ENCODE assay signal across 25 cellular contexts in the genomic region with DNA sequence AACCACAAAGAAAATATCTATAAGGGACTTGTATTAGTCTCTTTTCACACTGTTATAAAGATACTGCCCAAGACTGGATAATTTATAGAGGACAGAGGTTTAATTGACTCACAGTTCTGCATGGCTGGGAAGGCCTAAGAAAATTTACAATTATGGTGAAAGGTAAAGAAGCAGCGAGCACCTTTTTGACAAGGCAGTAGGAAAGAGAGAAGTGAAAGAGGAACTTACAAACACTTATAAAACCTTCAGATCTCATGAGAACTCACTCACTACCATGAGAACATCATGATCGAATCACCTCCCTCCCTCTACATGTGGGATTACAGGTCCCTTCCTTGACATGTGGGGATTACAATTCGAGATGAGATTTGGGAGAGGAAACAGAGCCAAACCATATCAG.
"Had no signal": no experiment of that assay in that cellular context is flagged by ENCODE, and none has a peak within 500 bp of the region (broad histone marks: within the 10 kb centered on the region; RNA-seq: fewer than 3 reads in every experiment).

No MANE protein-coding gene starts in this region.

- H3K27ac ChIP-seq: esophagus muscularis mucosa, foreskin keratinocyte, gastroesophageal sphincter, heart left ventricle, hepatocyte, ovary, psoas muscle, sigmoid colon, spleen, testis, tibial artery had no signal

- H3K36me3 ChIP-seq: esophagus muscularis mucosa, gastroesophageal sphincter, heart left ventricle, ovary, sigmoid colon, spleen, tibial artery had no signal

- H3K27me3 ChIP-seq: esophagus muscularis mucosa, foreskin keratinocyte, gastroesophageal sphincter, heart left ventricle, hepatocyte, ovary, sigmoid colon, spleen, testis, tibial artery had no signal

- ATAC-seq: foreskin keratinocyte; gastroesophageal sphincter; heart left ventricle; left lobe of liver; natural killer cell; psoas muscle; right cardiac atrium; stimulated activated memory B cell treated with anti-CD40 and anti-IgM and Interleukin-4, amounts not matched to agents 10 μg/mL and 1 μg/mL and 100 μg/mL, for 72 hours; stimulated activated naive CD8-positive, alpha-beta T cell treated with anti-CD3 and anti-CD28 coated beads, Interleukin-15, Interleukin-2, amounts not matched to agents 100 U/mL and 50 U/mL, for 24 hours had no signal

- H3K4me2 ChIP-seq: hepatocyte had no signal

- FAIRE-seq: endothelial cell of umbilical vein, kidney had no signal

- DNase-seq: dermis blood vessel endothelial cell; effector memory CD4-positive, alpha-beta T cell; foreskin keratinocyte; heart left ventricle; kidney; natural killer cell; occipital lobe; ovary; posterior cingulate gyrus; psoas muscle; right cardiac atrium; sigmoid colon; spleen; stimulated activated CD4-positive, alpha-beta T cell treated with anti-CD3 and anti-CD28 coated beads, Interleukin-4, amount 100 ng/mL, for 4 hours; stimulated activated naive CD8-positive, alpha-beta T cell treated with anti-CD3 and anti-CD28 coated beads, Interleukin-15, Interleukin-2, amounts not matched to agents 100 U/mL and 50 U/mL, for 24 hours; substantia nigra; testis; tibial artery had no signal

- H3K9me3 ChIP-seq: esophagus muscularis mucosa, gastroesophageal sphincter, ovary, psoas muscle, sigmoid colon, spleen, testis, tibial artery had no signal

- H3K79me2 ChIP-seq: hepatocyte had no signal

- H3K4me1 ChIP-seq: esophagus muscularis mucosa, foreskin keratinocyte, gastroesophageal sphincter, heart left ventricle, psoas muscle, sigmoid colon, spleen, testis, tibial artery had no signal

- H3K4me3 ChIP-seq: esophagus muscularis mucosa, gastroesophageal sphincter, heart left ventricle, hepatocyte, lung, ovary, psoas muscle, sigmoid colon, spleen, testis, tibial artery had no signal

- H2AFZ ChIP-seq: hepatocyte had no signal
